ENCODE assay signal across 19 cellular contexts in genomic region chr22:38125731-38126344, GRCh38. TPM values are rescaled to one million over a fixed set of nuclear protein-coding genes. Genes with fewer than 3 reads are reported as not detected.
"Had no signal": no experiment of that assay in that cellular context is flagged by ENCODE, and none has a peak within 500 bp of the region (broad histone marks: within the 10 kb centered on the region; RNA-seq: fewer than 3 reads in every experiment).

No MANE protein-coding gene starts in this region.

- H3K27ac ChIP-seq: tibial artery, uterus had no signal

- ATAC-seq: mucosa of descending colon; naive thymus-derived CD8-positive, alpha-beta T cell had no signal

- H3K36me3 ChIP-seq: uterus had no signal

- H3K27ac Mint-ChIP-seq: activated naive CD4-positive, alpha-beta T cell treated with anti-CD3 and anti-CD28 coated beads, Interleukin-2, amount 50 U/mL, for 24 hours; immature natural killer cell; naive thymus-derived CD8-positive, alpha-beta T cell; T-helper 1 cell treated with Interleukin-12 subunit alpha and Interleukin-12 subunit beta and Interleukin-4 antibody, amounts not matched to agents 30 μg/mL and 1 μg/mL, for 36 hours had no signal

- H3K36me3 Mint-ChIP-seq: brain had no signal

- H3K4me1 Mint-ChIP-seq: activated naive CD4-positive, alpha-beta T cell treated with anti-CD3 and anti-CD28 coated beads, Interleukin-2, amount 50 U/mL, for 24 hours; brain had no signal

- H3K27me3 ChIP-seq: tibial artery, uterus had no signal

- H3K4me3 ChIP-seq: mucosa of descending colon, tibial artery, uterus had no signal

- DNase-seq: activated effector memory CD4-positive, alpha-beta T cell treated with Interleukin-2 at 50 U/mL for 16 hours; amniotic stem cell; immature natural killer cell; left cardiac atrium; mammary epithelial cell; mucosa of descending colon; naive thymus-derived CD8-positive, alpha-beta T cell; stimulated activated CD4-positive, alpha-beta T cell treated with anti-CD3 and anti-CD28 coated beads, Interleukin-15, amount 100 ng/mL, for 24 hours; stimulated activated CD4-positive, alpha-beta T cell treated with anti-CD3 and anti-CD28 coated beads, Interleukin-4, amount 100 ng/mL, for 24 hours; tibial artery; uterus had no signal

- H3K4me3 Mint-ChIP-seq: activated naive CD4-positive, alpha-beta T cell treated with anti-CD3 and anti-CD28 coated beads, Interleukin-2, amount 50 U/mL, for 24 hours; brain; immature natural killer cell; naive thymus-derived CD8-positive, alpha-beta T cell; T-helper 1 cell treated with Interleukin-12 subunit alpha and Interleukin-12 subunit beta and Interleukin-4 antibody, amounts not matched to agents 30 μg/mL and 1 μg/mL, for 36 hours had no signal

- H3K9me3 Mint-ChIP-seq: activated naive CD4-positive, alpha-beta T cell treated with anti-CD3 and anti-CD28 coated beads, Interleukin-2, amount 50 U/mL, for 24 hours; brain; immature natural killer cell; naive thymus-derived CD8-positive, alpha-beta T cell; T-helper 1 cell treated with Interleukin-12 subunit alpha and Interleukin-12 subunit beta and Interleukin-4 antibody, amounts not matched to agents 30 μg/mL and 1 μg/mL, for 36 hours had no signal

- H3K4me1 ChIP-seq: tibial artery, uterus had no signal

- H3K27me3 Mint-ChIP-seq: activated naive CD4-positive, alpha-beta T cell treated with anti-CD3 and anti-CD28 coated beads, Interleukin-2, amount 50 U/mL, for 24 hours; brain; naive thymus-derived CD8-positive, alpha-beta T cell had no signal

- H3K9me3 ChIP-seq: mucosa of descending colon, tibial artery, uterus had no signal

RNA-seq across cellular contexts. Expression of gene BAIAP2L2, which starts 15.4 kb away (rescaled TPM):
- total RNA-seq: cerebellum, dermis microvascular lymphatic vessel endothelial cell, skeletal muscle tissue had no signal
- polyA plus RNA-seq: naive thymus-derived CD8-positive, alpha-beta T cell had no signal

RNA-seq across cellular contexts. Expression of gene SLC16A8, which starts 41.9 kb away (rescaled TPM):
- total RNA-seq: mammary epithelial cell; mucosa of descending colon; naive thymus-derived CD8-positive, alpha-beta T cell; osteocyte; renal cortical epithelial cell had no signal
- polyA plus RNA-seq: mammary epithelial cell; naive thymus-derived CD8-positive, alpha-beta T cell had no signal
